Comparison of ENCODE assay signal across 8 cellular contexts in the genomic region with DNA sequence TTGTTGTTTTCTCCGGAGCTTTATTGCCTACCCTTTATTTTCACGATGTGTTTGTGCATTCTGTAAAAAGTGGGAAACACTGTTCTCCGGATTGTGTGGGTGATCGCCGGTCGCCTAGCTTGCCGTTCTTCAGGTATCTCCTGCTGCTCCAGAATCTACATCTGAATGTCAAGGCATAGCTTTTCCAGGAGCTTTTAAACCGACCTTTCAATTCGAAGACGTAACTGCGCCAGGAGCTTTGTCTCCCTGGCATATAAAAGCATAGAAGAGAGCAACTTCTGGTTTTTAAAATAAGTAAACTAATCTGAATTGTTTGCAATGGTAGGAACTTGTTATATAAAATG.
A peak's percentile ranks its signal among the peaks of the same experiment; 100 is the strongest.
DNase-seq lines count a peak whose midpoint lies in the region; ATAC-seq and TF ChIP-seq lines count a peak whose summit lies in the region.

No MANE protein-coding gene starts in this region.

- TF ChIP-seq POLR2A in ovary (IDR thresholded peaks at IDR 0.05) = no peak

- DNase-seq in C1 segment of cervical spinal cord (lab: John Stamatoyannopoulos, UW) (peak in 9 of 14 donors; percentile 34 to 72 (median 54)), fibroblast of mammary gland (ENCODE audit: low read depth) (no peak), ovary (no peak), islet precursor cell (no peak), SK-N-DZ (ENCODE audit: low spot score) (no peak), CD1c-positive myeloid dendritic cell (ENCODE audit: extremely low spot score) (no peak)

- no peak for ATAC-seq in HG03442 (IDR thresholded peaks at IDR 0.05; ENCODE audit: unreplicated experiment)

- H3K4me3 ChIP-seq in WI38 (ENCODE audit: low read depth, low read length) = peak overlapping the region; percentile 51; the same call in 1 of the 2 replicates
- peak overlapping the region; percentile 56 for H3K4me3 ChIP-seq in fibroblast of mammary gland (ENCODE audit: control insufficient read depth, low read depth, low read length)
- peak overlapping the region; percentile 46 for H3K4me3 ChIP-seq in ovary

- H3K9me3 ChIP-seq in ovary = no peaks in the 10 kb centered on the region

- H3K36me3 ChIP-seq in ovary = no peaks in the 10 kb centered on the region

- intact Hi-C loops in ovary (cut with DNase I) = loop anchor here in 1 of 4 donors (10.0 kb wide), 1 partner anchor 128 kb away; a partner anchor contains a TSS

- no peak for TF ChIP-seq EP300 in ovary (IDR thresholded peaks at IDR 0.05)

- WGBS in ovary, 3 donors = 1 to 4% (median 2%) methylated on average over 11 of the region's 11 CpGs

- H3K27me3 ChIP-seq in ovary = no peaks in the 10 kb centered on the region

- peak overlapping the region in 1 of 2 donors; percentile 89 for H3K27ac ChIP-seq in ovary

- TF ChIP-seq CTCF in WI38 (IDR thresholded peaks at IDR 0.05; ENCODE audit: low read depth, low read length) (no peak), fibroblast of mammary gland (conservative IDR thresholded peaks at IDR 0.05; ENCODE audit: control insufficient read depth, insufficient read depth, low read depth, low read length) (no peak), ovary (IDR thresholded peaks at IDR 0.05) (no peak)

- H3K4me1 ChIP-seq in ovary (ENCODE audit: insufficient read depth) = peaks cover 2% of the 10 kb centered on the region

Comparison
In these comparisons a context has a peak if more than half of its experiments do, and no peak if none do; other contexts are left out.
1. DNase-seq: peak in C1 segment of cervical spinal cord (9 of 14); none in fibroblast of mammary gland (single experiment), ovary (0 of 5), islet precursor cell (single experiment), SK-N-DZ (single experiment) and CD1c-positive myeloid dendritic cell (single experiment).
2. Peak in every context shown above with its lines, with median percentiles within 50 percentile points of each other: H3K4me3 ChIP-seq.